ENCODE assay signal across 7 cellular contexts in the genomic region with DNA sequence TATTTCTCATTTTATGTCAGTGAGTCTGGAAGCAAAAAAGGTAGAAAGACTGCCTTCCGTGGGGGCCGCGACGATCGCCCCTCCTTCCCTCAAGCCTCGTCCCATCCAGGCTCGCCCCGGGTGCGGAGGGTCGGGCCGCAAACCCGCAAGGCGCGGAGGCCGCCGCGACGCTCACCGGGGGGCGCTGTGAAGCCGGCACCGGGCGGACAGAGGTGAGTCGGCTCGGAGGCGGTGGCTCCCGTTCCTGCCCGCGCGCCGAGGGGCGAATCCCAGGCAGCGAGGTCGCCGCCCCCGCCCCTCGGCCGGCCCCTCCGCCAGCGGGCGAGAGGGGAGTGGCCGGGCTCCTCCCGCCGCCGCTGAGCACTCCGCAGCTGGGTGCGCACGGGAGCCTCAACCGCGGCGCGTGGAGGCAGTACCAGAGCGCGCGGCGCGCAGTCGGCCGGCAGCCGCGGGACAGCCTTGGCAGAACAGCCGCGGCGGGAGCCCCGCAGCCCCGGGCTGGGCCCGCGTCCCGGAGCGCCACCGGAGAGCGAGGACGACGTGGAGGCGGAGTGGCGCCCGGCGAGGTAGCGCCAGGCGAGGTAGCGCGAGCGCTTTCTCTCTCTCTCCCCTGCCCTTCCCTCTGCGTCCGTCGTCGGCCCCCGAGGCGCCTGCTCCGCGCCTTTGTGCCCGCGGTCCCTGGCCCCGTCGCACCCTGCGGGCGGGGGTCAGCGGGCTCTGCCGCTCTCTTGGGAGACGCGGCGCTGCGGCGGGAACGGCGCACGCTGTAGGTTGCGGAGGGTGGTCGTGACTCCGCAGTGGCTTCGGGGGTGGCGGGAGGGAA. TPM values are rescaled to one million over a fixed set of nuclear protein-coding genes. Genes with fewer than 3 reads are reported as not detected.
DNase-seq lines count a peak whose midpoint lies in the region; ATAC-seq and TF ChIP-seq lines count a peak whose summit lies in the region.

A gene (plus strand): TSS at position 359 of the 823 bp plus-strand sequence. CDS start 31,492 bp downstream, outside the sequence.

- peaks cover 7% of the 10 kb centered on the region for H3K36me3 Mint-ChIP-seq in endothelial cell (ENCODE audit: low read depth, unreplicated experiment)

- peaks cover 9% of the 10 kb centered on the region for H3K27me3 Mint-ChIP-seq in endothelial cell (ENCODE audit: unreplicated experiment)

- ATAC-seq in GM18867 (IDR thresholded peaks at IDR 0.05; ENCODE audit: unreplicated experiment) (peak; percentile 49), HG03097 (IDR thresholded peaks at IDR 0.05; ENCODE audit: low FRiP score, unreplicated experiment) (peak; percentile 56)

- no peaks in the 10 kb centered on the region for H3K9me3 Mint-ChIP-seq in endothelial cell (ENCODE audit: unreplicated experiment)

- TF ChIP-seq CTCF in endothelial cell (IDR thresholded peaks at IDR 0.05; ENCODE audit: unreplicated experiment), result peak; percentile 51

- H3K4me3 Mint-ChIP-seq in endothelial cell (ENCODE audit: unreplicated experiment), result peak within 1 kb of the TSS; percentile 95

- DNase-seq in NCI-H446 treated with DMSO at 0.1 percent for 48 hours (lab: John Stamatoyannopoulos, UW) (peak; percentile 45), endothelial cell (ENCODE audit: low spot score) (peak; percentile 90), mucosa of gallbladder (ENCODE audit: low spot score) (peak; percentile 58)
- peak; percentile 85 for DNase-seq in activated CD8-positive, alpha-beta memory T cell treated with anti-CD3 and anti-CD28 coated beads for 24 hours
- DNase-seq in stimulated activated naive CD4-positive, alpha-beta T cell treated with Interleukin-2 at 50 U/mL for 16 hours (lab: John Stamatoyannopoulos, UW), result peak; percentile 48

- peaks cover 40% of the 10 kb centered on the region for H3K4me1 Mint-ChIP-seq in endothelial cell (ENCODE audit: unreplicated experiment)

- peak within 1 kb of the TSS; percentile 90 for H3K27ac Mint-ChIP-seq in endothelial cell (ENCODE audit: unreplicated experiment)

RNA-seq across cellular contexts. Expression of the gene that starts here (rescaled TPM):
- 81.0 TPM for total RNA-seq in endothelial cell (ENCODE audit: unreplicated experiment)
- total RNA-seq in mucosa of gallbladder, result 38.2 TPM

Comparison
In these comparisons a context has a peak if more than half of its experiments do, and no peak if none do; other contexts are left out.
1. Peak in every context shown above with its lines: DNase-seq and ATAC-seq.